ENCODE assay signal across 8 cellular contexts in genomic region chr4:2932951-2933565, GRCh38. TPM values are rescaled to one million over a fixed set of nuclear protein-coding genes. Genes with fewer than 3 reads are reported as not detected.
DNase-seq lines count a peak whose midpoint lies in the region; ATAC-seq and TF ChIP-seq lines count a peak whose summit lies in the region.

No MANE protein-coding gene starts in this region.

- no peaks in the 10 kb centered on the region for H3K27me3 ChIP-seq in SK-N-SH (ENCODE audit: insufficient read depth)
- no peaks in the 10 kb centered on the region for H3K27me3 ChIP-seq in iPS-18a (ENCODE audit: control insufficient read depth, insufficient read depth, low read length)

- no peaks in the 10 kb centered on the region for H3K27me3 Mint-ChIP-seq in activated T-helper 17 cell treated with anti-CD3 and anti-CD28 coated beads, Interleukin-2, amount 50 U/mL, for 72 hours

- no peak for TF ChIP-seq EP300 in SK-N-SH (IDR thresholded peaks at IDR 0.05; ENCODE audit: borderline replicate concordance in 1 of 2, low read depth in 1 of 2, low read length in 1 of 2)

- H3K4me3 Mint-ChIP-seq in activated T-helper 17 cell treated with anti-CD3 and anti-CD28 coated beads, Interleukin-2, amount 50 U/mL, for 72 hours = peak overlapping the region; percentile 100

- H3F3A ChIP-seq in SK-N-SH (replicated peaks; ENCODE audit: insufficient read depth) = peaks cover 21% of the 10 kb centered on the region

- peak overlapping the region; percentile 35 to 87; a peak in 3 of 4 replicates for H3K27ac ChIP-seq in SK-N-SH (ENCODE audit: low read depth in 2 of 2, low read length in 1 of 2)
- no peak overlapping the region for H3K27ac ChIP-seq in iPS-18a (ENCODE audit: low read length)
- H3K27ac ChIP-seq in substantia nigra (ENCODE audit: low read depth, low read length, poor library complexity, severe bottlenecking) = peak overlapping the region; percentile 66

- no peak for TF ChIP-seq CTCF in SK-N-SH (IDR thresholded peaks at IDR 0.05)

- no peaks in the 10 kb centered on the region for H3K9me2 ChIP-seq in SK-N-SH

- POLR2A ChIA-PET in SK-N-SH (lab: Yijun Ruan, JAX) = interaction anchor here (0.9 kb wide), 1 partner anchor 135 kb away, joined by 3 read pairs; no protein-coding TSS in a partner anchor

- H3K27ac Mint-ChIP-seq in activated T-helper 17 cell treated with anti-CD3 and anti-CD28 coated beads, Interleukin-2, amount 50 U/mL, for 72 hours = peak overlapping the region; percentile 99

- peak overlapping the region; percentile 65 for H3K9ac ChIP-seq in SK-N-SH
- H3K9ac ChIP-seq in iPS-18a (ENCODE audit: low read length) = peak overlapping the region; percentile 48

- H3K4me3 ChIP-seq in SK-N-SH (ENCODE audit: low read depth in 2 of 2, low read length in 1 of 2) = peak overlapping the region; percentile 70 to 77
- H3K4me3 ChIP-seq in iPS-18a (ENCODE audit: low read length) = peak overlapping the region; percentile 60

- no peaks in the 10 kb centered on the region for H3K9me3 Mint-ChIP-seq in activated T-helper 17 cell treated with anti-CD3 and anti-CD28 coated beads, Interleukin-2, amount 50 U/mL, for 72 hours

- H2AFZ ChIP-seq in SK-N-SH (ENCODE audit: low read depth) = no peak overlapping the region; the same call in 1 of the 2 replicates

- peak overlapping the region; percentile 99 for H3K4me2 ChIP-seq in SK-N-SH

- CTCF ChIA-PET in SK-N-SH (lab: Yijun Ruan, JAX) = no interaction called here

- 0 out of 2 replicates have a peak, but pooled peaks cover 19% of the 10 kb centered on the region for H4K20me1 ChIP-seq in SK-N-SH (ENCODE audit: insufficient read depth)

- no peak for TF ChIP-seq RAD21 in SK-N-SH (IDR thresholded peaks at IDR 0.05; ENCODE audit: low read length)

- 28% methylated on average over 5 of the region's 15 CpGs for WGBS in SK-N-SH (ENCODE audit: low lambda C conversion rate)

- H3K4me1 ChIP-seq in SK-N-SH (ENCODE audit: control insufficient read depth in 1 of 2, insufficient read depth in 2 of 2, low read depth in 1 of 2, low read length in 1 of 2) = peaks cover 20 to 43% of the 10 kb centered on the region in 2 experiments
- peaks cover 4% of the 10 kb centered on the region for H3K4me1 ChIP-seq in iPS-18a (ENCODE audit: control insufficient read depth, low read depth, low read length)

- H3K36me3 Mint-ChIP-seq in activated T-helper 17 cell treated with anti-CD3 and anti-CD28 coated beads, Interleukin-2, amount 50 U/mL, for 72 hours (ENCODE audit: low read depth) = peaks cover 93% of the 10 kb centered on the region

- H3K9me3 ChIP-seq in SK-N-SH = no peaks in the 10 kb centered on the region
- no peaks in the 10 kb centered on the region for H3K9me3 ChIP-seq in iPS-18a (ENCODE audit: control insufficient read depth, low read depth, low read length)

- DNase-seq in SK-N-SH (peak; percentile 72), substantia nigra (lab: John Stamatoyannopoulos, UW) (peak in 1 of 49 donors; percentile 63), SHP77 treated with DMSO at 0.1 percent for 48 hours (lab: John Stamatoyannopoulos, UW) (no peak)
- no peak for DNase-seq in activated CD4-positive, alpha-beta T cell treated with anti-CD3 and anti-CD28 coated beads for 1 hour

- no peak for ATAC-seq in SK-N-SH treated with all-trans-retinoic acid at 6 μM for 48 hours
- ATAC-seq in activated T-helper 17 cell treated with anti-CD3 and anti-CD28 coated beads, Interleukin-2, amount 50 U/mL, for 72 hours (replicated peaks) = no peak
- no peak for ATAC-seq in HG03565 (IDR thresholded peaks at IDR 0.05; ENCODE audit: unreplicated experiment)

- H3K79me2 ChIP-seq in SK-N-SH (ENCODE audit: insufficient read depth) = peaks cover 47% of the 10 kb centered on the region

- H3K36me3 ChIP-seq in SK-N-SH (replicated peaks in 1 of 2; ENCODE audit: control insufficient read depth in 1 of 2, insufficient read depth in 2 of 2, low read length in 1 of 2) (peaks cover 9 to 60% of the 10 kb centered on the region in 2 experiments), iPS-18a (ENCODE audit: control insufficient read depth, low read depth, low read length) (peaks cover 24% of the 10 kb centered on the region)

- peaks cover 7% of the 10 kb centered on the region for H3K4me1 Mint-ChIP-seq in activated T-helper 17 cell treated with anti-CD3 and anti-CD28 coated beads, Interleukin-2, amount 50 U/mL, for 72 hours

TF ChIP-seq in SK-N-SH, 30 proteins besides CTCF, POLR2A, EP300 and RAD21:
- TF ChIP-seq MXI1 (IDR thresholded peaks at IDR 0.05; ENCODE audit: low read depth, low read length) = 0 out of 2 replicates have a peak, but pooled peaks have one; percentile 21
- no peak for TF ChIP-seq USF1 (IDR thresholded peaks at IDR 0.05; ENCODE audit: borderline replicate concordance, low read depth)
- TF ChIP-seq GABPA (IDR thresholded peaks at IDR 0.05; ENCODE audit: low read depth) = no peak
TF ChIP-seq in SK-N-SH: peak in this region for 1.

TF ChIP-seq in SK-N-SH treated with all-trans-retinoic acid at 6 μM for 48 hours, 23 proteins besides CTCF, POLR2A, EP300 and RAD21:
- TF ChIP-seq TOX (CRISPR knock-in tag; IDR thresholded peaks at IDR 0.05; ENCODE audit: borderline replicate concordance) (no peak), ZNF70 (CRISPR knock-in tag; IDR thresholded peaks at IDR 0.05) (no peak), CSDC2 (CRISPR knock-in tag; IDR thresholded peaks at IDR 0.05) (no peak), PPARA (CRISPR knock-in tag; IDR thresholded peaks at IDR 0.05; ENCODE audit: borderline replicate concordance) (no peak)

RNA-seq across cellular contexts. Expression of gene NOP14, which starts 30.1 kb away (rescaled TPM):
- 7.5 and 9.8 TPM in 2 replicates for polyA plus RNA-seq in SK-N-SH (2012; rRNA removed)
- 9.9 and 12.4 TPM in 2 replicates for polyA plus RNA-seq in SK-N-SH (2012; cell fraction: cytosol; rRNA removed)
- polyA plus RNA-seq in SK-N-SH (2012; cell fraction: nucleus; rRNA removed) = 11.4 and 12.0 TPM in 2 replicates
- 10 to 100 TPM; 86.5 to 96.8 TPM for total RNA-seq in activated T-helper 17 cell treated with anti-CD3 and anti-CD28 coated beads, Interleukin-2, amount 50 U/mL, for 72 hours

RNA-seq across cellular contexts. Expression of gene GRK4, which starts 30.3 kb away (rescaled TPM):
- polyA plus RNA-seq in SK-N-SH (2012; rRNA removed) = 2.2 and 2.7 TPM in 2 replicates
- polyA plus RNA-seq in SK-N-SH (2012; cell fraction: cytosol; rRNA removed) = 2.2 and 2.9 TPM in 2 replicates
- 3.4 and 4.5 TPM in 2 replicates for polyA plus RNA-seq in SK-N-SH (2012; cell fraction: nucleus; rRNA removed)
- total RNA-seq in activated T-helper 17 cell treated with anti-CD3 and anti-CD28 coated beads, Interleukin-2, amount 50 U/mL, for 72 hours = 1 to 10 TPM; 3.2 to 5.7 TPM
